1 cellular context compared by ENCODE assay signal in the genomic region with DNA sequence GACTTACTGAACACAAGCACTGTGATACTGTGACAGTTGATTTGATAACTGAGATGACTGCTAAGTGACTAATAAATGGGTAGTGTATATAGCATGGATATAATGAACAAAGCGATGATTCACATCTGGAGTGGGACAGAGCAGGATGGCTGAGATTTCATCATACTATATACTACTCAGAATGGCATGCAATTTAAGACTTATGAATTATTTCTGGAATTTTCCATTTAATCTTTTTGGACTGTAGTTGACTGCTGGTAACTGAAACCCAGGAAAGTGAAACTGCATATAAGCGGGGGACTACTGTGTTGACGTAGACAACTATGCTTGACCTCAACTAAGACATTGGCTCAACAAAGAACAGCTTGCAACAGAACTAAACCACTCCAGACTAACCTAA.
TF ChIP-seq lines count a peak whose summit lies in the region.

No MANE protein-coding gene starts in this region.

TF ChIP-seq in SK-N-SH, 30 proteins besides CTCF, POLR2A, EP300 and RAD21:
- TF ChIP-seq SIN3A (IDR thresholded peaks at IDR 0.05; ENCODE audit: borderline replicate concordance, low read depth, low read length) (no peak), FOXJ3 (CRISPR knock-in tag; IDR thresholded peaks at IDR 0.05) (no peak), PBX3 (IDR thresholded peaks at IDR 0.05) (peak; percentile 65), MEF2A (IDR thresholded peaks at IDR 0.05; ENCODE audit: borderline replicate concordance, low read depth) (no peak), TCF12 (IDR thresholded peaks at IDR 0.05) (peak; percentile 61; the same call in 1 of the 2 replicates), RXRA (IDR thresholded peaks at IDR 0.05; ENCODE audit: borderline replicate concordance, low read depth) (no peak), REST (IDR thresholded peaks at IDR 0.05; ENCODE audit: low read depth, low read length) (no peak), TAF1 (IDR thresholded peaks at IDR 0.05; ENCODE audit: borderline replicate concordance, low read depth, low read length) (no peak), FOSL2 (IDR thresholded peaks at IDR 0.05; ENCODE audit: borderline replicate concordance, low read depth) (peak; percentile 86), YY1 (IDR thresholded peaks at IDR 0.05; ENCODE audit: low read depth) (no peak), FOXM1 (IDR thresholded peaks at IDR 0.05; ENCODE audit: low read depth) (no peak), ELF1 (IDR thresholded peaks at IDR 0.05) (no peak), JUND (IDR thresholded peaks at IDR 0.05) (peak; percentile 64), GATA2 (CRISPR knock-in tag; IDR thresholded peaks at IDR 0.05) (no peak), MAX (IDR thresholded peaks at IDR 0.05; ENCODE audit: low read depth) (peak; percentile 55; the same call in 1 of the 2 replicates)
